In the genomic region with DNA sequence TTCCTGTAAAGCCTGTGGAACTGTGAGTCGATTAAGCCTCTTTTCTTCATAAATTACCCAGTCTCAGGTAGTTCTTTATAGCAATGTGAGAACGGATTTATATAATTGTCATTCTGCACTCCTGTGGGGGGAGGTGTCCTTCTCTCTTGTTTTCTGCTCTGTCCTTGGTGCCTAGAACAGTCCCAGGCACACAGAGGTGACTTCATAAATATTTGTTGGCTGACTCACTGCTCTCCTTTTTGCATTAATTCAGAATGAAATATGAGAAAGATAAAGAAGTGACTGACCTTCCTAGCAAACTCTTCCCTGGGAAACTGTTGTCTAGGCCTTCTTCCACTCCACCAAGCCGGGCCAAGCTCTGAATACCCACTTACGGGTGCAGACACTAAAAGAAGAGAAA, we compare ENCODE assay signal across 17 cellular contexts.
DNase-seq lines count a peak whose midpoint lies in the region; ATAC-seq, FAIRE-seq and TF ChIP-seq lines count a peak whose summit lies in the region.
"Had no signal": no experiment of that assay in that cellular context is flagged by ENCODE, and none has a peak within 500 bp of the region (broad histone marks: within the 10 kb centered on the region; RNA-seq: fewer than 3 reads in every experiment).

No MANE protein-coding gene starts in this region.

- no peak for TF ChIP-seq POLR2A in HCT116 (IDR thresholded peaks at IDR 0.05; ENCODE audit: borderline replicate concordance, extremely low read depth, insufficient read depth, insufficient read length)
- no peak for TF ChIP-seq POLR2A in erythroblast (IDR thresholded peaks at IDR 0.05; ENCODE audit: low read length)
- no peak for TF ChIP-seq POLR2A in esophagus muscularis mucosa (IDR thresholded peaks at IDR 0.05; ENCODE audit: low read depth)

- H4K20me1 ChIP-seq in HCT116 (ENCODE audit: insufficient read depth) (no peaks in the 10 kb centered on the region), PC-3 (ENCODE audit: low read length) (no peaks in the 10 kb centered on the region), astrocyte (ENCODE audit: insufficient read depth, low read length) (no peaks in the 10 kb centered on the region)
- H4K20me1 ChIP-seq: BLaER1 treated with 17β-estradiol and CSF1 and Interleukin-3, amounts not matched to agents 10 nM and 100 nM had no signal

- POLR2A ChIA-PET in HCT116 (lab: Charles Lee): no interaction called here
- POLR2A ChIA-PET in PC-3 (lab: Charles Lee; ENCODE audit: unreplicated experiment): no interaction called here

- H3F3A ChIP-seq in PC-3 (ENCODE audit: low read length, unreplicated experiment): no peaks in the 10 kb centered on the region

- peaks cover 4% of the 10 kb centered on the region for H3K27me3 Mint-ChIP-seq in astrocyte (ENCODE audit: low read depth, unreplicated experiment)

- H3K9me3 ChIP-seq in HCT116 (ENCODE audit: control insufficient read depth in 1 of 2, insufficient read depth in 1 of 2, low read depth in 1 of 2, low read length in 2 of 2): peaks cover 5 to 22% of the 10 kb centered on the region in 2 experiments; a peak in 2 of 4 replicates
- peaks cover 4% of the 10 kb centered on the region; the same call in 1 of the 2 replicates for H3K9me3 ChIP-seq in PC-3 (ENCODE audit: low read length)
- peaks cover 6% of the 10 kb centered on the region for H3K9me3 ChIP-seq in astrocyte (ENCODE audit: insufficient read depth, low read depth, low read length)
- no peaks in the 10 kb centered on the region for H3K9me3 ChIP-seq in esophagus muscularis mucosa

- no peak overlapping the region for H3K4me3 ChIP-seq in HCT116 (replicated peaks in 1 of 2; ENCODE audit: low read depth in 1 of 2, low read length in 2 of 2)
- no peak overlapping the region for H3K4me3 ChIP-seq in PC-3 (ENCODE audit: low read length)
- no peak overlapping the region for H3K4me3 ChIP-seq in astrocyte (ENCODE audit: insufficient read depth, low read depth, low read length)
- H3K4me3 ChIP-seq in esophagus muscularis mucosa: no peak overlapping the region
- H3K4me3 ChIP-seq: BLaER1 treated with 17β-estradiol and CSF1 and Interleukin-3, amounts not matched to agents 10 nM and 100 nM; K562 had no signal

- TF ChIP-seq RAD21 in HCT116 (IDR thresholded peaks at IDR 0.05; ENCODE audit: low read depth): no peak

- peaks cover 2% of the 10 kb centered on the region for H3K9me3 Mint-ChIP-seq in astrocyte (ENCODE audit: unreplicated experiment)

- no peaks in the 10 kb centered on the region; a peak in 1 of 4 replicates for H3K36me3 ChIP-seq in HCT116 (ENCODE audit: control insufficient read depth in 1 of 2, insufficient read depth in 2 of 2, low read length in 2 of 2)
- no peaks in the 10 kb centered on the region; the same call in 1 of the 2 replicates for H3K36me3 ChIP-seq in PC-3 (ENCODE audit: low read depth, low read length)
- no peaks in the 10 kb centered on the region for H3K36me3 ChIP-seq in astrocyte (ENCODE audit: insufficient read depth, low read length)
- H3K36me3 ChIP-seq in esophagus muscularis mucosa: no peaks in the 10 kb centered on the region
- H3K36me3 ChIP-seq: BLaER1 treated with 17β-estradiol and CSF1 and Interleukin-3, amounts not matched to agents 10 nM and 100 nM had no signal

- intact Hi-C loops in HCT116 (cut with micrococcal nuclease): no loop called here
- intact Hi-C loops in PC-3 (cut with micrococcal nuclease): loop anchor here (5.0 to 10.0 kb wide), 2 partner anchors 33 to 310 kb away; no protein-coding TSS in a partner anchor
- intact Hi-C loops in esophagus muscularis mucosa (cut with DNase I): no loop called here

- H3K27ac ChIP-seq in HCT116 (ENCODE audit: low read depth, low read length) (no peak overlapping the region), PC-3 (ENCODE audit: low read length) (peak overlapping the region; percentile 96; the same call in 1 of the 2 replicates), astrocyte (ENCODE audit: low read depth, low read length) (no peak overlapping the region), esophagus muscularis mucosa (replicated peaks in 1 of 4) (no peak overlapping the region)
- H3K27ac ChIP-seq: BLaER1 treated with 17β-estradiol and CSF1 and Interleukin-3, amounts not matched to agents 10 nM and 100 nM; HL-60 had no signal

- no peak overlapping the region for H3K27ac Mint-ChIP-seq in astrocyte (ENCODE audit: unreplicated experiment)
- H3K27ac Mint-ChIP-seq: CD4-positive, alpha-beta T cell had no signal

- H3K4me3 Mint-ChIP-seq in astrocyte (ENCODE audit: unreplicated experiment): no peak overlapping the region
- H3K4me3 Mint-ChIP-seq: CD4-positive, alpha-beta T cell had no signal

- ATAC-seq in HCT116 (peak; percentile 51; the same call in 1 of the 2 replicates), PC-3 (no peak), GM19395 (IDR thresholded peaks at IDR 0.05; ENCODE audit: unreplicated experiment) (no peak)
- ATAC-seq: K562 had no signal

- FAIRE-seq in astrocyte (lab: Jason Lieb, UNC): no peak
- peak; percentile 62 for FAIRE-seq in urothelium cell line (lab: Jason Lieb, UNC)
- FAIRE-seq: G401.6, GM12892, K562 had no signal

- 80% methylated on average over 4 of the region's 4 CpGs for WGBS in esophagus muscularis mucosa

- CTCF ChIA-PET in HCT116 (lab: Charles Lee) (no interaction called here), PC-3 (lab: Charles Lee) (no interaction called here)

- H3K9ac ChIP-seq in HCT116 (ENCODE audit: low read length): no peak overlapping the region
- H3K9ac ChIP-seq in PC-3 (ENCODE audit: low read length): no peak overlapping the region
- H3K9ac ChIP-seq in astrocyte (ENCODE audit: low read length): no peak overlapping the region
- H3K9ac ChIP-seq: BLaER1 treated with 17β-estradiol and CSF1 and Interleukin-3, amounts not matched to agents 10 nM and 100 nM had no signal

- H3K4me1 ChIP-seq in HCT116 (ENCODE audit: control insufficient read depth in 1 of 2, insufficient read depth in 2 of 2, low read length in 2 of 2): peaks cover 0 to 22% of the 10 kb centered on the region in 2 experiments; a peak in 2 of 4 replicates
- H3K4me1 ChIP-seq in PC-3 (ENCODE audit: insufficient read depth, low read length): peaks cover 43% of the 10 kb centered on the region
- peaks cover 3% of the 10 kb centered on the region for H3K4me1 ChIP-seq in astrocyte (ENCODE audit: insufficient read depth, low read length)
- no peaks in the 10 kb centered on the region for H3K4me1 ChIP-seq in esophagus muscularis mucosa
- H3K4me1 ChIP-seq: BLaER1 treated with 17β-estradiol and CSF1 and Interleukin-3, amounts not matched to agents 10 nM and 100 nM had no signal

- H3K79me2 ChIP-seq in HCT116 (ENCODE audit: insufficient read depth, low read length) (no peaks in the 10 kb centered on the region), PC-3 (ENCODE audit: low read length) (no peaks in the 10 kb centered on the region), astrocyte (ENCODE audit: insufficient read depth, low read length) (no peaks in the 10 kb centered on the region)

- H3K9me2 ChIP-seq in HCT116 (ENCODE audit: insufficient read depth) (no peaks in the 10 kb centered on the region), PC-3 (replicated peaks; ENCODE audit: low read length) (no peaks in the 10 kb centered on the region)

- no peak for DNase-seq in HCT116 (ENCODE audit: low read depth, low spot score)
- DNase-seq in PC-3: peak; percentile 33
- DNase-seq in astrocyte (ENCODE audit: low read depth): peak; percentile 22
- no peak for DNase-seq in urothelium cell line (ENCODE audit: low spot score)
- no peak for DNase-seq in erythroblast (lab: John Stamatoyannopoulos, UW)
- no peak for DNase-seq in esophagus muscularis mucosa (ENCODE audit: extremely low spot score)
- DNase-seq: ACHN; Calu3; CD4-positive, alpha-beta T cell; DMS79; HCEC 1CT had no signal

- no peak for TF ChIP-seq CTCF in HCT116 (IDR thresholded peaks at IDR 0.05 in 2 of 3, conservative IDR thresholded peaks at IDR 0.05 in 1 of 3; ENCODE audit: borderline replicate concordance in 1 of 3, insufficient read depth in 1 of 3, low read depth in 2 of 3, low read length in 2 of 3)
- no peak for TF ChIP-seq CTCF in PC-3 (conservative IDR thresholded peaks at IDR 0.05; ENCODE audit: low read depth, low read length)
- TF ChIP-seq CTCF in astrocyte (IDR thresholded peaks at IDR 0.05; ENCODE audit: insufficient read depth, low read depth, low read length): no peak
- no peak for TF ChIP-seq CTCF in esophagus muscularis mucosa (IDR thresholded peaks at IDR 0.05)

- H3K4me1 Mint-ChIP-seq in astrocyte (ENCODE audit: low read depth, unreplicated experiment): peaks cover 4% of the 10 kb centered on the region

- H3K36me3 Mint-ChIP-seq in astrocyte (ENCODE audit: low read depth, unreplicated experiment): no peaks in the 10 kb centered on the region

- H3K4me2 ChIP-seq in HCT116 (ENCODE audit: low read length) (0 out of 2 replicates have a peak overlapping the region, but pooled peaks have one; percentile 9), PC-3 (ENCODE audit: low read length) (no peak overlapping the region), astrocyte (ENCODE audit: low read length) (no peak overlapping the region)
- H3K4me2 ChIP-seq: BLaER1 treated with 17β-estradiol and CSF1 and Interleukin-3, amounts not matched to agents 10 nM and 100 nM had no signal

- H2AFZ ChIP-seq in HCT116 (ENCODE audit: low read depth, low read length, poor library complexity, severe bottlenecking): no peak overlapping the region
- no peak overlapping the region for H2AFZ ChIP-seq in PC-3 (ENCODE audit: low read length)
- no peak overlapping the region for H2AFZ ChIP-seq in astrocyte (ENCODE audit: low read depth, low read length)

- H3K27me3 ChIP-seq in HCT116 (ENCODE audit: insufficient read depth, low read length) (no peaks in the 10 kb centered on the region), PC-3 (ENCODE audit: low read length) (no peaks in the 10 kb centered on the region), astrocyte (ENCODE audit: insufficient read depth, low read length) (no peaks in the 10 kb centered on the region), esophagus muscularis mucosa (no peaks in the 10 kb centered on the region)
- H3K27me3 ChIP-seq: BLaER1 treated with 17β-estradiol and CSF1 and Interleukin-3, amounts not matched to agents 10 nM and 100 nM had no signal

- RAD21 ChIA-PET in HCT116 (lab: Charles Lee; ENCODE audit: low non-redundant PET in 1 of 2, low total read pairs in 2 of 2, uncharacterized antibody in 2 of 2, unreplicated experiment in 2 of 2): no interaction called here

- BruUV-seq in HCT116 (replicated peaks; lab: Mats Ljungman, UMichigan): no TSS peak
- no TSS peak for BruUV-seq in PC-3 (replicated peaks; lab: Mats Ljungman, UMichigan)

- no peak for TF ChIP-seq EP300 in esophagus muscularis mucosa (IDR thresholded peaks at IDR 0.05)

TF ChIP-seq in HCT116, 20 proteins besides CTCF, POLR2A, EP300 and RAD21 (continues in another document):
- peak; percentile 40 for TF ChIP-seq JUND (IDR thresholded peaks at IDR 0.05)

Comparison
In these comparisons a context has a peak if more than half of its experiments do, and no peak if none do; other contexts are left out.
1. DNase-seq: peak in PC-3 (single experiment) and astrocyte (single experiment); none in HCT116 (single experiment), urothelium cell line (single experiment), erythroblast (0 of 2) and esophagus muscularis mucosa (single experiment).